8 cellular contexts compared by ENCODE assay signal in genomic region chr1:120131611-120132399, GRCh38. TPM values are rescaled to one million over a fixed set of nuclear protein-coding genes. Genes with fewer than 3 reads are reported as not detected.
DNase-seq lines count a peak whose midpoint lies in the region; ATAC-seq, FAIRE-seq and TF ChIP-seq lines count a peak whose summit lies in the region.
"Not testable (repeated sequence)": the region's sequence is repeated elsewhere in the genome, so short reads cannot be mapped to it uniquely, and the experiment has no call there.

No MANE protein-coding gene starts in this region.

- not testable (repeated sequence) for H4K20me1 ChIP-seq in K562 (replicated peaks; ENCODE audit: control insufficient read depth, insufficient read depth, low read length)

- H3K9me3 ChIP-seq in K562 (replicated peaks; ENCODE audit: control insufficient read depth, insufficient read depth, low read depth, low read length); tibial nerve: not testable (repeated sequence)

- not testable (repeated sequence) for H2AFZ ChIP-seq in K562 (ENCODE audit: low read depth, low read length)

- H3K27ac Mint-ChIP-seq in nephron progenitor cell: peak overlapping the region; percentile 83

- BruUV-seq in K562 (replicated peaks; lab: Mats Ljungman, UMichigan): not testable (repeated sequence)

- not testable (repeated sequence) for TF ChIP-seq POLR2A in K562 (conservative IDR thresholded peaks at IDR 0.05); tibial nerve (IDR thresholded peaks at IDR 0.05)

- CTCF ChIA-PET in K562 (lab: Yijun Ruan, JAX; ENCODE audit: low intra/inter-chr PET ratio): not testable (repeated sequence)

- 3% methylated on average over 7 of the region's 10 CpGs for WGBS in K562 (ENCODE audit: insufficient coverage, low coverage, missing lambda C conversion rate)
- 11 to 32% methylated on average over 2 to 5 of the region's 10 CpGs for WGBS in tibial nerve, 2 donors

- H3K27me3 Mint-ChIP-seq in nephron progenitor cell (ENCODE audit: low read depth, poor library complexity): not testable (repeated sequence)

- TF ChIP-seq CTCF in K562 (IDR thresholded peaks at IDR 0.05 in 2 of 3, conservative IDR thresholded peaks at IDR 0.05 in 1 of 3; ENCODE audit: insufficient read depth in 2 of 3, low read depth in 1 of 3, low read length in 3 of 3); nephron progenitor cell (IDR thresholded peaks at IDR 0.05); tibial nerve (IDR thresholded peaks at IDR 0.05): not testable (repeated sequence)

- FAIRE-seq in K562 (lab: Jason Lieb, UNC): peak; percentile 79

- not testable (repeated sequence) for TF ChIP-seq EP300 in K562 (IDR thresholded peaks at IDR 0.05; ENCODE audit: low read length)
- peak in 1 of 2 donors; percentile 54 for TF ChIP-seq EP300 in tibial nerve (IDR thresholded peaks at IDR 0.05)

- H3K4me3 ChIP-seq in K562, tibial nerve: not testable (repeated sequence)

- H3K4me2 ChIP-seq in K562 (ENCODE audit: insufficient read depth, low read length): not testable (repeated sequence)

- not testable (repeated sequence) for TF ChIP-seq RAD21 in K562 (CRISPR knock-in tag; conservative IDR thresholded peaks at IDR 0.05 in 1 of 2, IDR thresholded peaks at IDR 0.05 in 1 of 2)

- in situ Hi-C loops in K562 (cut with MboI): loop anchor here (25.0 kb wide), 1 partner anchor 170 kb away; no protein-coding TSS in a partner anchor

- POLR2A ChIA-PET in K562 (lab: Yijun Ruan, JAX): not testable (repeated sequence)

- H3K27me3 ChIP-seq in K562 (ENCODE audit: control insufficient read depth in 2 of 2, insufficient read depth in 2 of 2, low read length in 2 of 2); tibial nerve: not testable (repeated sequence)

- H3K9me3 Mint-ChIP-seq in nephron progenitor cell: not testable (repeated sequence)

- H3K36me3 ChIP-seq in K562 (ENCODE audit: control insufficient read depth, insufficient read depth, low read length); tibial nerve: not testable (repeated sequence)

- H3K4me3 Mint-ChIP-seq in nephron progenitor cell: not testable (repeated sequence)

- H3K9ac ChIP-seq in K562 (ENCODE audit: insufficient read depth in 1 of 2, low read depth in 2 of 2, low read length in 2 of 2): not testable (repeated sequence)

- ATAC-seq in GM21786 (IDR thresholded peaks at IDR 0.05; ENCODE audit: unreplicated experiment) (peak; percentile 62), HG03442 (IDR thresholded peaks at IDR 0.05; ENCODE audit: unreplicated experiment) (peak; percentile 68), K562 (peak; percentile 85), left cardiac atrium (peak; percentile 93 to 96)

- H3K4me1 Mint-ChIP-seq in nephron progenitor cell: peaks cover 11% of the 10 kb centered on the region

- not testable (repeated sequence) for H3K4me1 ChIP-seq in K562 (replicated peaks in 1 of 2; ENCODE audit: control insufficient read depth in 2 of 2, insufficient read depth in 2 of 2, low read length in 2 of 2); tibial nerve

- intact Hi-C loops in K562 (cut with micrococcal nuclease); left cardiac atrium (cut with DNase I): not testable (repeated sequence)

- not testable (repeated sequence) for H3K36me3 Mint-ChIP-seq in nephron progenitor cell (ENCODE audit: low read depth)

- not testable (repeated sequence) for H3K79me2 ChIP-seq in K562 (ENCODE audit: control insufficient read depth, insufficient read depth, low read length)

- not testable (repeated sequence) for H3K27ac ChIP-seq in K562 (ENCODE audit: extremely low read depth, low read depth, low read length)
- peak overlapping the region in 2 of 4 donors; percentile 49 to 55 for H3K27ac ChIP-seq in tibial nerve

- peak; percentile 64 for DNase-seq in ELR (ENCODE audit: low read depth)
- peak; percentile 42 for DNase-seq in SIG-M5 treated with dmso at 0.1 percent for 504 hours (lab: John Stamatoyannopoulos, UW; ENCODE audit: unreplicated experiment)
- DNase-seq in K562 (ENCODE audit: extremely low read depth in 1 of 4, low spot score in 3 of 4): not testable (repeated sequence)
- DNase-seq in left cardiac atrium: peak; percentile 54
- peak; percentile 12 for DNase-seq in nephron progenitor cell
- DNase-seq in tibial nerve (ENCODE audit: low spot score in 2 of 2): peak; percentile 51 to 85

- not testable (repeated sequence) for H3K9me1 ChIP-seq in K562 (ENCODE audit: control insufficient read depth, insufficient read depth, low read length)

TF ChIP-seq in K562, 482 proteins besides CTCF, POLR2A, EP300 and RAD21:
- 0 out of 4 replicates have a peak, but pooled peaks of 1 of the 2 experiments have one; percentile 18 for TF ChIP-seq MAZ (CRISPR knock-in tag; conservative IDR thresholded peaks at IDR 0.05 in 1 of 2, IDR thresholded peaks at IDR 0.05 in 1 of 2)
- TF ChIP-seq MAFG (tag; conservative IDR thresholded peaks at IDR 0.05): peak; percentile 72
- peak; percentile 83 for TF ChIP-seq MAFK (IDR thresholded peaks at IDR 0.05; ENCODE audit: low read length)
- TF ChIP-seq MAFF (IDR thresholded peaks at IDR 0.05; ENCODE audit: low read length): peak; percentile 81
- peak; percentile 88 for TF ChIP-seq ZNF316 (IDR thresholded peaks at IDR 0.05)
- peak; percentile 77 for TF ChIP-seq C11orf30 (IDR thresholded peaks at IDR 0.05; ENCODE audit: low read depth)

RNA-seq across cellular contexts. Expression of gene SEC22B, which starts 44.5 kb away (rescaled TPM):
- total RNA-seq in K562 (2011; cell fraction: chromatin; rRNA removed; ENCODE audit: low replicate concordance): 21.9 and 65.7 TPM in 2 replicates
- total RNA-seq in K562 (2011; cell fraction: nucleolus; rRNA removed): 11.3 and 17.8 TPM in 2 replicates
- 52.1 and 121 TPM in 2 replicates for total RNA-seq in K562 (2011; cell fraction: nucleoplasm; rRNA removed)
- total RNA-seq in K562 (2014; rRNA removed) (11.7 and 13.1 TPM in 2 replicates), K562 (2014; rRNA removed; fragmentation: Illumina TruSeq; extraction: Trizol) (25.3 and 28.2 TPM in 2 replicates), K562 (2015; rRNA removed; fragmentation: Illumina TruSeq; extraction: Trizol) (20.4 and 23.5 TPM in 2 replicates), K562 (2021) (19.1 and 19.5 TPM in 2 replicates), left cardiac atrium (10 to 100 TPM; 18.5 to 23.7 TPM), tibial nerve (10 to 100 TPM; 22.5 to 27.7 (median 24.8) TPM)
- polyA plus RNA-seq in K562 (2011; rRNA removed) (23.5 and 28.7 TPM in 2 replicates), K562 (2014; fragmentation: Illumina TruSeq; extraction: Trizol) (20.9 and 22.8 TPM in 2 replicates), K562 (2014; fragmentation: Nextera tagmentation; extraction: Ambion mirVana) (10 to 100 TPM; 27.5 to 40.3 TPM), K562 (2014; rRNA removed) (17.7 and 17.9 TPM in 2 replicates)
- polyA plus RNA-seq in K562 (2011; cell fraction: cytosol; rRNA removed): 6.1 and 11.9 TPM in 2 replicates
- polyA plus RNA-seq in K562 (2011; cell fraction: nucleus; rRNA removed): 20.5 and 33.1 TPM in 2 replicates
- 17.5 and 24.8 TPM in 2 replicates for polyA plus RNA-seq in K562 (2012)
- polyA minus RNA-seq in K562 (2011; rRNA and poly(A)+ RNA removed): 36.9 and 41.2 TPM in 2 replicates
- polyA minus RNA-seq in K562 (2011; cell fraction: cytosol; rRNA and poly(A)+ RNA removed): 10.9 and 11.5 TPM in 2 replicates
- 33.8 and 61.4 TPM in 2 replicates for polyA minus RNA-seq in K562 (2011; cell fraction: nucleus; rRNA and poly(A)+ RNA removed)
